ENCODE assay signal across 1 cellular context in the genomic region with DNA sequence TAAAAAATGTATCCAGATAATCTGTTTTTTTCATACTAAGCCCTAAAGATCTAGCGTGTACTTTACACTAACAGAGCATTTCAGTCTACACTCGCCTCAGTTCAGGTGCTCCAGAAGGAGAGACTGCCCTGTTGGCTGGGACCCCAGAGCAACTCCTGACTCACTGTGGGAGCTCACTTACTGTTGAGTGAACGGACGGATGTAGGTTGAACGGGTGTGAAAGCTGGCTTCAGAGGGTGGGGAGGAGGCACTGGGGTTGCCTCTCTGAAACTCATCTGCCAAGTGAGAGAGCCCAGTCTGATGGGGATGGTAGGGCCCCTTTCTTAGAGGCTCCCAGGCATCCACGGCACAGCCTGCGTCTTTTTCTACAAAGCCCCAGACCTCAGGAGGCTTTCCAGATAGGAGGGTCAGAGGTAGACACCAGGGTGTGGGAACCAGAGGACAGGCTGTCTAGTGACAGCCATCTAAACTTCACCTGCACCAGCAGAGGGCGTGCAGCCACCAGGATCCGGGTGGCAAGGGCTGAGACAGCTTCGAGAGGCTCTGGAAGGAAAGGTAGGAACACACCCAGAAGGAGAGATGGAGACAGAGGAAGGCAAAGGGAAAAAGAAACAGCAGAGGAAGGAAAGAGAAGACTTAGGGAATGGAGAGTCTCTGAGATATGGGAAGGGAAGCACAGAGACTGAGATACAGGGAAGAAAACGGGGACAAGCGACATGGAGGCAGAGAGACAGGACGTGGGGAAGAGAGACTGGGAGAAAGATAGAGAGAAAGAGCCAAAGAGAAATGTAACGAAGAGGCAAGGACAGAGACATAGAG.
TF ChIP-seq lines count a peak whose summit lies in the region.

No MANE protein-coding gene starts in this region.

TF ChIP-seq in K562, 482 proteins besides CTCF, POLR2A, EP300 and RAD21 (continues in another document):
- no peak for TF ChIP-seq GTF3C2 (IDR thresholded peaks at IDR 0.05; ENCODE audit: borderline replicate concordance, extremely low read depth, insufficient read length)
- no peak for TF ChIP-seq KLF6 (CRISPR knock-in tag; IDR thresholded peaks at IDR 0.05; ENCODE audit: borderline replicate concordance)
- no peak for TF ChIP-seq ZZZ3 (IDR thresholded peaks at IDR 0.05)
- TF ChIP-seq MED1 (CRISPR knock-in tag; IDR thresholded peaks at IDR 0.05; ENCODE audit: borderline replicate concordance), result no peak
- TF ChIP-seq ZNF740 (CRISPR knock-in tag; IDR thresholded peaks at IDR 0.05), result no peak
- TF ChIP-seq ZNF740 (tag; IDR thresholded peaks at IDR 0.05), result no peak
- no peak for TF ChIP-seq TCF3 (CRISPR knock-in tag; IDR thresholded peaks at IDR 0.05)
- no peak for TF ChIP-seq TCFL5 (CRISPR knock-in tag; conservative IDR thresholded peaks at IDR 0.05)
- peak; percentile 23; the same call in 1 of the 2 replicates for TF ChIP-seq TAL1 (IDR thresholded peaks at IDR 0.05)
- TF ChIP-seq ZNF717 (CRISPR knock-in tag; IDR thresholded peaks at IDR 0.05), result no peak
- TF ChIP-seq, protein P1, sequence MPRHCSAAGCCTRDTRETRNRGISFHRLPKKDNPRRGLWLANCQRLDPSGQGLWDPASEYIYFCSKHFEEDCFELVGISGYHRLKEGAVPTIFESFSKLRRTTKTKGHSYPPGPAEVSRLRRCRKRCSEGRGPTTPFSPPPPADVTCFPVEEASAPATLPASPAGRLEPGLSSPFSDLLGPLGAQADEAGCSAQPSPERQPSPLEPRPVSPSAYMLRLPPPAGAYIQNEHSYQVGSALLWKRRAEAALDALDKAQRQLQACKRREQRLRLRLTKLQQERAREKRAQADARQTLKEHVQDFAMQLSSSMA (CRISPR knock-in tag; IDR thresholded peaks at IDR 0.05), result no peak
- TF ChIP-seq MECOM (CRISPR knock-in tag; IDR thresholded peaks at IDR 0.05), result no peak
- no peak for TF ChIP-seq CBFA2T3 (IDR thresholded peaks at IDR 0.05)
- TF ChIP-seq RFX5 (IDR thresholded peaks at IDR 0.05; ENCODE audit: low read depth, low read length), result no peak
- no peak for TF ChIP-seq ZFP1 (CRISPR knock-in tag; IDR thresholded peaks at IDR 0.05)
- no peak for TF ChIP-seq ZNF175 (CRISPR knock-in tag; IDR thresholded peaks at IDR 0.05; ENCODE audit: low read depth)
- TF ChIP-seq, protein P2, sequence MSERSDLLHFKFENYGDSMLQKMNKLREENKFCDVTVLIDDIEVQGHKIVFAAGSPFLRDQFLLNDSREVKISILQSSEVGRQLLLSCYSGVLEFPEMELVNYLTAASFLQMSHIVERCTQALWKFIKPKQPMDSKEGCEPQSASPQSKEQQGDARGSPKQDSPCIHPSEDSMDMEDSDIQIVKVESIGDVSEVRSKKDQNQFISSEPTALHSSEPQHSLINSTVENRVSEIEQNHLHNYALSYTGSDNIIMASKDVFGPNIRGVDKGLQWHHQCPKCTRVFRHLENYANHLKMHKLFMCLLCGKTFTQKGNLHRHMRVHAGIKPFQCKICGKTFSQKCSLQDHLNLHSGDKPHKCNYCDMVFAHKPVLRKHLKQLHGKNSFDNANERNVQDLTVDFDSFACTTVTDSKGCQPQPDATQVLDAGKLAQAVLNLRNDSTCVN (CRISPR knock-in tag; IDR thresholded peaks at IDR 0.05), result peak; percentile 91; the same call in 1 of the 2 replicates
- TF ChIP-seq ZNF586 (CRISPR knock-in tag; conservative IDR thresholded peaks at IDR 0.05), result no peak
- no peak for TF ChIP-seq WHSC1 (IDR thresholded peaks at IDR 0.05; ENCODE audit: low read length)
- TF ChIP-seq KLF10 (CRISPR knock-in tag; IDR thresholded peaks at IDR 0.05), result no peak
- TF ChIP-seq ZNF197 (CRISPR knock-in tag; IDR thresholded peaks at IDR 0.05; ENCODE audit: low read depth), result no peak
- peak; percentile 69; the same call in 1 of the 2 replicates for TF ChIP-seq STAG1 (CRISPR knock-in tag; IDR thresholded peaks at IDR 0.05; ENCODE audit: borderline replicate concordance)
- no peak for TF ChIP-seq USF2 (CRISPR knock-in tag; IDR thresholded peaks at IDR 0.05)
- no peak for TF ChIP-seq IRF2 (CRISPR knock-in tag; IDR thresholded peaks at IDR 0.05)
- TF ChIP-seq, protein P3, sequence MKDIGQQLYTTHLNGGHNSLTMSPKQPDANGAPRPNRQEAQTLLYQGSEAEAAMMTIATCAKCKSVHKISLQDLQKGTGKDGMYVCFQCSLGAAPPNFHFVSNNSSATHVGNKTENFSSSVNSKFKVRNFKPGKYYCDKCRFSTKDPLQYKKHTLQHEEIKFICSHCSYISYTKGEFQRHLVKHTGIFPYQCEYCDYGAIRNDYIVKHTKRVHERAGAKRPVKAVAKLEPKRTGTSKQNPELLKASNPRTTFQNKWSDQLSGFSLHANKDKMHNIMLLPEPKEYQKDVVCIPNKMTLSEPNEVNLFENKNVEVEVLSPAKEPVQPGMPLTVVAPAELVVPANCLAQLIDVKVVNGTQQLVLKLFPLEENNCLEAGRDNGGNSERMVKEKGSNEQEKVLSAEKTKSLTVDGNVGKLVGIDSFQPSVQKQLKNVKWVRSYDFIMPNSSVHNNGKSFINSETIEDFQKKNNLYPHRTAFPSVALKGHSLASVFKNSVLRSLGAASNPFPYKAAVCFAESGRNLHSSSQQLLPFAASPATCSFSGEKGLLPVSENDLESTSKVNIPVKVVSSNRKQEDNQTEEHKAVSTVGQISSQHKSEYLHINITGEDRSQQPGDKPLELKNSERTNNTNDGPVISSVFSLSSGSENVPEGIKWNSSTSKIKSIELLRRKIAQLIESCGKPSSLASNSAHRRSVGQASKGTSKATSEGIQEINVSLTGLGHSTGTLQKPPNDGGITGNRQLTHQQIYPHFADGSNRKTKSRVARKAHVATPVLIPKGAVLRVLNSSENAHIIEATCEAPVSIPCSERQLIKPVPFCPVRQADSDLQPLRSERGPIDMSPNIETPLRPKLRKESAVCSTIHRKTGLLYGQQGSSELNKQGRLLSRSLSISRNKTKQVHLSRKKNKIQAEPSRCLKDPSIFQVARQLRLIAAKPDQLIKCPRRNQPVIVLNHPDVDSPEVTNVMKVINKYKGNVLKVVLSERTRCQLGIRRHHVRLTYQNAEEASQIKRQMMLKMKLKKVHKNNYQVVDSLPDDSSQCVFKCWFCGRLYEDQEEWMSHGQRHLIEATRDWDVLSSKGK (CRISPR knock-in tag; IDR thresholded peaks at IDR 0.05), result no peak
- TF ChIP-seq ZNF280B (CRISPR knock-in tag; IDR thresholded peaks at IDR 0.05), result no peak
- 0 out of 4 replicates have a peak, but pooled peaks of 1 of the 2 experiments have one; percentile 82 for TF ChIP-seq CSDE1 (IDR thresholded peaks at IDR 0.05)
- TF ChIP-seq ZNF184 (CRISPR knock-in tag; IDR thresholded peaks at IDR 0.05), result no peak
- TF ChIP-seq, protein P4, sequence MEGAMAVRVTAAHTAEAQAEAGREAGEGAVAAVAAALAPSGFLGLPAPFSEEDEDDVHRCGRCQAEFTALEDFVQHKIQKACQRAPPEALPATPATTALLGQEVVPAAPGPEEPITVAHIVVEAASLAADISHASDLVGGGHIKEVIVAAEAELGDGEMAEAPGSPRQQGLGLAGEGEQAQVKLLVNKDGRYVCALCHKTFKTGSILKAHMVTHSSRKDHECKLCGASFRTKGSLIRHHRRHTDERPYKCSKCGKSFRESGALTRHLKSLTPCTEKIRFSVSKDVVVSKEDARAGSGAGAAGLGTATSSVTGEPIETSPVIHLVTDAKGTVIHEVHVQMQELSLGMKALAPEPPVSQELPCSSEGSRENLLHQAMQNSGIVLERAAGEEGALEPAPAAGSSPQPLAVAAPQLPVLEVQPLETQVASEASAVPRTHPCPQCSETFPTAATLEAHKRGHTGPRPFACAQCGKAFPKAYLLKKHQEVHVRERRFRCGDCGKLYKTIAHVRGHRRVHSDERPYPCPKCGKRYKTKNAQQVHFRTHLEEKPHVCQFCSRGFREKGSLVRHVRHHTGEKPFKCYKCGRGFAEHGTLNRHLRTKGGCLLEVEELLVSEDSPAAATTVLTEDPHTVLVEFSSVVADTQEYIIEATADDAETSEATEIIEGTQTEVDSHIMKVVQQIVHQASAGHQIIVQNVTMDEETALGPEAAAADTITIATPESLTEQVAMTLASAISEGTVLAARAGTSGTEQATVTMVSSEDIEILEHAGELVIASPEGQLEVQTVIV (CRISPR knock-in tag; IDR thresholded peaks at IDR 0.05; ENCODE audit: borderline replicate concordance), result no peak
- TF ChIP-seq YY1 (IDR thresholded peaks at IDR 0.05; ENCODE audit: borderline replicate concordance in 1 of 3, control insufficient read depth in 1 of 3, extremely low read depth in 1 of 3, insufficient read depth in 3 of 3, insufficient read length in 1 of 3, insufficient replicate concordance in 2 of 3, low read depth in 1 of 3, low read length in 2 of 3), result peak in 1 of 3 experiments; percentile 48
- TF ChIP-seq ATF7 (IDR thresholded peaks at IDR 0.05), result peak; percentile 24
- TF ChIP-seq YBX1 (IDR thresholded peaks at IDR 0.05), result 0 out of 2 replicates have a peak, but pooled peaks have one; percentile 79
- TF ChIP-seq CREB1 (IDR thresholded peaks at IDR 0.05), result no peak
- TF ChIP-seq CREB1 (CRISPR knock-in tag; IDR thresholded peaks at IDR 0.05), result no peak
- no peak for TF ChIP-seq SAP30 (IDR thresholded peaks at IDR 0.05; ENCODE audit: borderline replicate concordance, insufficient read depth, low read depth, low read length, poor library complexity, severe bottlenecking)
- TF ChIP-seq BDP1 (IDR thresholded peaks at IDR 0.05; ENCODE audit: insufficient read depth, insufficient read length), result no peak
- TF ChIP-seq, protein P5, sequence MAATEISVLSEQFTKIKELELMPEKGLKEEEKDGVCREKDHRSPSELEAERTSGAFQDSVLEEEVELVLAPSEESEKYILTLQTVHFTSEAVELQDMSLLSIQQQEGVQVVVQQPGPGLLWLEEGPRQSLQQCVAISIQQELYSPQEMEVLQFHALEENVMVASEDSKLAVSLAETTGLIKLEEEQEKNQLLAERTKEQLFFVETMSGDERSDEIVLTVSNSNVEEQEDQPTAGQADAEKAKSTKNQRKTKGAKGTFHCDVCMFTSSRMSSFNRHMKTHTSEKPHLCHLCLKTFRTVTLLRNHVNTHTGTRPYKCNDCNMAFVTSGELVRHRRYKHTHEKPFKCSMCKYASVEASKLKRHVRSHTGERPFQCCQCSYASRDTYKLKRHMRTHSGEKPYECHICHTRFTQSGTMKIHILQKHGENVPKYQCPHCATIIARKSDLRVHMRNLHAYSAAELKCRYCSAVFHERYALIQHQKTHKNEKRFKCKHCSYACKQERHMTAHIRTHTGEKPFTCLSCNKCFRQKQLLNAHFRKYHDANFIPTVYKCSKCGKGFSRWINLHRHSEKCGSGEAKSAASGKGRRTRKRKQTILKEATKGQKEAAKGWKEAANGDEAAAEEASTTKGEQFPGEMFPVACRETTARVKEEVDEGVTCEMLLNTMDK (IDR thresholded peaks at IDR 0.05; ENCODE audit: borderline replicate concordance, insufficient read depth, low read depth, low read length, poor library complexity, severe bottlenecking), result peak; percentile 23
- no peak for TF ChIP-seq ARID1B (IDR thresholded peaks at IDR 0.05)
- no peak for TF ChIP-seq PHF8 (IDR thresholded peaks at IDR 0.05; ENCODE audit: borderline replicate concordance, low read length)
- TF ChIP-seq, protein P6, sequence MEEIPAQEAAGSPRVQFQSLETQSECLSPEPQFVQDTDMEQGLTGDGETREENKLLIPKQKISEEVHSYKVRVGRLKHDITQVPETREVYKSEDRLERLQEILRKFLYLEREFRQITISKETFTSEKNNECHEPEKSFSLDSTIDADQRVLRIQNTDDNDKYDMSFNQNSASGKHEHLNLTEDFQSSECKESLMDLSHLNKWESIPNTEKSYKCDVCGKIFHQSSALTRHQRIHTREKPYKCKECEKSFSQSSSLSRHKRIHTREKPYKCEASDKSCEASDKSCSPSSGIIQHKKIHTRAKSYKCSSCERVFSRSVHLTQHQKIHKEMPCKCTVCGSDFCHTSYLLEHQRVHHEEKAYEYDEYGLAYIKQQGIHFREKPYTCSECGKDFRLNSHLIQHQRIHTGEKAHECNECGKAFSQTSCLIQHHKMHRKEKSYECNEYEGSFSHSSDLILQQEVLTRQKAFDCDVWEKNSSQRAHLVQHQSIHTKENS (CRISPR knock-in tag; IDR thresholded peaks at IDR 0.05), result no peak
- 0 out of 2 replicates have a peak, but pooled peaks have one; percentile 15 for TF ChIP-seq ZBTB7A (IDR thresholded peaks at IDR 0.05; ENCODE audit: borderline replicate concordance, control insufficient read depth, low read depth, low read length)
- TF ChIP-seq HNRNPH1 (optimal IDR thresholded peaks at IDR 0.05; ENCODE audit: low read depth, low read length), result no peak
